ENCODE assay signal across 11 cellular contexts in genomic region chr1:193614817-193615216, GRCh38.
DNase-seq lines count a peak whose midpoint lies in the region; ATAC-seq and TF ChIP-seq lines count a peak whose summit lies in the region.
"Had no signal": no experiment of that assay in that cellular context is flagged by ENCODE, and none has a peak within 500 bp of the region (broad histone marks: within the 10 kb centered on the region; RNA-seq: fewer than 3 reads in every experiment).

No MANE protein-coding gene starts in this region.

- H4K20me1 ChIP-seq in OCI-LY1 (ENCODE audit: insufficient read depth, low read length), result no peaks in the 10 kb centered on the region

- H3K9me3 ChIP-seq in OCI-LY1 (ENCODE audit: low read length), result no peaks in the 10 kb centered on the region

- no peaks in the 10 kb centered on the region for H3K79me2 ChIP-seq in OCI-LY1 (ENCODE audit: insufficient read depth, low read length)

- no peaks in the 10 kb centered on the region for H3K27me3 Mint-ChIP-seq in activated naive CD4-positive, alpha-beta T cell treated with anti-CD3 and anti-CD28 coated beads for 36 hours (ENCODE audit: low read depth)
- H3K27me3 Mint-ChIP-seq: activated naive CD4-positive, alpha-beta T cell treated with anti-CD3 and anti-CD28 coated beads, Interleukin-2, amount 50 U/mL, for 24 hours; naive thymus-derived CD4-positive, alpha-beta T cell had no signal

- 0 out of 2 replicates have a peak overlapping the region, but pooled peaks have one; percentile 1 for H3K4me2 ChIP-seq in OCI-LY1 (ENCODE audit: low read length)

- H3K4me1 ChIP-seq in OCI-LY1 (ENCODE audit: insufficient read depth, low read length, severe bottlenecking), result peaks cover 29% of the 10 kb centered on the region

- H2AFZ ChIP-seq in OCI-LY1 (ENCODE audit: low read length), result peak overlapping the region; percentile 99

- H3K4me1 Mint-ChIP-seq in activated naive CD4-positive, alpha-beta T cell treated with anti-CD3 and anti-CD28 coated beads for 36 hours (ENCODE audit: low read depth), result no peaks in the 10 kb centered on the region

- no peaks in the 10 kb centered on the region for H3F3A ChIP-seq in OCI-LY1 (ENCODE audit: insufficient read depth, low read length)

- no peak for TF ChIP-seq CTCF in OCI-LY1 (IDR thresholded peaks at IDR 0.05; ENCODE audit: low read length)

- H3K4me3 Mint-ChIP-seq in activated naive CD4-positive, alpha-beta T cell treated with anti-CD3 and anti-CD28 coated beads for 36 hours, result no peak overlapping the region
- H3K4me3 Mint-ChIP-seq: activated naive CD4-positive, alpha-beta T cell treated with anti-CD3 and anti-CD28 coated beads, Interleukin-2, amount 50 U/mL, for 24 hours; naive thymus-derived CD4-positive, alpha-beta T cell had no signal

- DNase-seq in islet precursor cell (peak; percentile 55), middle frontal gyrus (ENCODE audit: extremely low spot score, low spot score) (no peak), sciatic nerve (ENCODE audit: low spot score) (no peak)
- no peak for DNase-seq in activated naive CD4-positive, alpha-beta T cell treated with anti-CD3 and anti-CD28 coated beads for 36 hours
- DNase-seq: naive thymus-derived CD4-positive, alpha-beta T cell; SW 1271 had no signal

- H3K27ac ChIP-seq in OCI-LY1 (ENCODE audit: low read depth, low read length, poor library complexity, severe bottlenecking), result peak overlapping the region; percentile 24

- no peaks in the 10 kb centered on the region for H3K9me3 Mint-ChIP-seq in activated naive CD4-positive, alpha-beta T cell treated with anti-CD3 and anti-CD28 coated beads for 36 hours

- H3K27ac Mint-ChIP-seq in activated naive CD4-positive, alpha-beta T cell treated with anti-CD3 and anti-CD28 coated beads for 36 hours, result no peak overlapping the region
- H3K27ac Mint-ChIP-seq: activated naive CD4-positive, alpha-beta T cell treated with anti-CD3 and anti-CD28 coated beads, Interleukin-2, amount 50 U/mL, for 24 hours; naive thymus-derived CD4-positive, alpha-beta T cell had no signal

- peak; percentile 71 for ATAC-seq in GM18505 (IDR thresholded peaks at IDR 0.05; ENCODE audit: unreplicated experiment)
- ATAC-seq in GM21825 (IDR thresholded peaks at IDR 0.05; ENCODE audit: unreplicated experiment), result peak; percentile 65
- ATAC-seq in GM21367 (IDR thresholded peaks at IDR 0.05; ENCODE audit: unreplicated experiment), result no peak
- no peak for ATAC-seq in sciatic nerve
- ATAC-seq: naive thymus-derived CD4-positive, alpha-beta T cell had no signal

- H3K9ac ChIP-seq in OCI-LY1 (ENCODE audit: low read length), result no peak overlapping the region

- H3K36me3 Mint-ChIP-seq in activated naive CD4-positive, alpha-beta T cell treated with anti-CD3 and anti-CD28 coated beads for 36 hours (ENCODE audit: low read depth), result no peaks in the 10 kb centered on the region
- H3K36me3 Mint-ChIP-seq: activated naive CD4-positive, alpha-beta T cell treated with anti-CD3 and anti-CD28 coated beads, Interleukin-2, amount 50 U/mL, for 24 hours had no signal

- no peaks in the 10 kb centered on the region for H3K27me3 ChIP-seq in OCI-LY1 (ENCODE audit: insufficient read depth, low read length)

- no peaks in the 10 kb centered on the region for H3K36me3 ChIP-seq in OCI-LY1 (ENCODE audit: insufficient read depth, low read length)

- no peak overlapping the region for H3K4me3 ChIP-seq in OCI-LY1 (ENCODE audit: low read depth, low read length, poor library complexity, severe bottlenecking)

- CTCF ChIA-PET in activated naive CD4-positive, alpha-beta T cell treated with anti-CD3 and anti-CD28 coated beads for 36 hours (lab: Charles Lee), result no interaction called here

- intact Hi-C loops in sciatic nerve (cut with DNase I), result no loop called here
- intact Hi-C loops in activated naive CD4-positive, alpha-beta T cell treated with anti-CD3 and anti-CD28 coated beads for 36 hours (cut with micrococcal nuclease), result no loop called here

- TF ChIP-seq POLR2A in GM18505 (IDR thresholded peaks at IDR 0.05; ENCODE audit: borderline replicate concordance, extremely low read depth, insufficient read depth, insufficient read length), result no peak

- H3K9me2 ChIP-seq in OCI-LY1 (ENCODE audit: low read depth, low read length), result no peaks in the 10 kb centered on the region

Comparison
In these comparisons a context has a peak if more than half of its experiments do, and no peak if none do; other contexts are left out.
1. ATAC-seq: peak in GM18505 (single experiment) and GM21825 (single experiment); none in GM21367 (single experiment) and sciatic nerve (single experiment).